In the genomic region with DNA sequence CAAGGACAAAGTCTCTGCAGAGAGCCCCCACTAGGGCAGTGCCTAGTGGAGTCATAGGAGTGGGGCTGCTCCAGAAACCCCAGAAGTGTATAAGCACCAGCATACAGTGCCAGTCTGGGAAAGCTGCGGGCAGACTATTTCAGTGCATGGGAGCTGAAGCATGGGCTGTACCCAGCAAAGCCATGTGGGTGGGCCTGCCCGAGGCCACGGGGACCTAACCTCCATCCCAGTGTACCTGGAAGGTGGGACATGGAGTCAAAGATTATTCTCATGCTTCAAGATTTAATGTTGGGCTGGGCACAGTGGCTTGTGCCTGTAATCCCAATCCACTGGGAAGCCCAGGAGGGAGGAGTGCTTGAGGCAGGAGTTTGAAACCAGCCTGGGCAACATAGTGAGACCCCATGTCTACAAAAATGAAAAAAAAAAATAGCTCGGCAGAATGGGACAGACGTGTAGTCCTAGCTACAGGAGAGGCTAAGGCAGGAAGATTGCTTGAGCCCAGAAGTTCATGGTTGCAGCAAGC, we compare ENCODE assay signal across 28 cellular contexts.
"Had no signal": no experiment of that assay in that cellular context is flagged by ENCODE, and none has a peak within 500 bp of the region (broad histone marks: within the 10 kb centered on the region; RNA-seq: fewer than 3 reads in every experiment).

No MANE protein-coding gene starts in this region.

- H3K36me3 Mint-ChIP-seq: stimulated activated effector memory CD8-positive, alpha-beta T cell treated with anti-CD3 and anti-CD28 coated beads, Interleukin-12 subunit alpha, Interleukin-12 subunit beta, amount 100 ng/mL, for 72 hours had no signal

- H3K4me1 Mint-ChIP-seq: naive thymus-derived CD8-positive, alpha-beta T cell; nephron progenitor cell; neural crest cell; stimulated activated effector memory CD8-positive, alpha-beta T cell treated with anti-CD3 and anti-CD28 coated beads, Interleukin-12 subunit alpha, Interleukin-12 subunit beta, amount 100 ng/mL, for 72 hours; stimulated activated naive B cell treated with anti-CD40 and anti-IgM and Interleukin-4, amounts not matched to agents 10 μg/mL and 1 μg/mL and 100 μg/mL, for 72 hours had no signal

- H3K9ac ChIP-seq: parathyroid adenoma had no signal

- H3K27me3 ChIP-seq: ovary, right lobe of liver, sigmoid colon, stomach, thyroid gland, tibial nerve, upper lobe of left lung, vagina had no signal

- H2AFZ ChIP-seq: parathyroid adenoma had no signal

- DNase-seq: naive thymus-derived CD8-positive, alpha-beta T cell; nephron progenitor cell; occipital lobe; ovary; psoas muscle; right cardiac atrium; right lobe of liver; sigmoid colon; small intestine; stimulated activated CD4-positive, alpha-beta T cell treated with anti-CD3 and anti-CD28 coated beads, Interleukin-15, amount 100 ng/mL, for 24 hours; stimulated activated CD4-positive, alpha-beta T cell treated with anti-CD3 and anti-CD28 coated beads, Interleukin-2, amount 100 ng/mL, for 24 hours; stimulated activated CD4-positive, alpha-beta T cell treated with anti-CD3 and anti-CD28 coated beads, Interleukin-2, amount 100 ng/mL, for 48 hours; stimulated activated CD4-positive, alpha-beta T cell treated with anti-CD3 and anti-CD28 coated beads, Interleukin-4, amount 100 ng/mL, for 24 hours; stimulated activated naive B cell treated with anti-CD40 and anti-IgM and Interleukin-4, amounts not matched to agents 10 μg/mL and 1 μg/mL and 100 μg/mL, for 72 hours; stimulated activated naive CD4-positive, alpha-beta T cell treated with Interleukin-2 at 50 U/mL for 16 hours; stomach; thyroid gland; trophoblast cell had no signal

- H3K27ac ChIP-seq: ovary, parathyroid adenoma, psoas muscle, right lobe of liver, sigmoid colon, stomach, thoracic aorta, thyroid gland, tibial nerve, upper lobe of left lung, vagina had no signal

- H3K4me3 Mint-ChIP-seq: naive thymus-derived CD8-positive, alpha-beta T cell; nephron progenitor cell; neural crest cell; stimulated activated effector memory CD8-positive, alpha-beta T cell treated with anti-CD3 and anti-CD28 coated beads, Interleukin-12 subunit alpha, Interleukin-12 subunit beta, amount 100 ng/mL, for 72 hours; stimulated activated naive B cell treated with anti-CD40 and anti-IgM and Interleukin-4, amounts not matched to agents 10 μg/mL and 1 μg/mL and 100 μg/mL, for 72 hours; stimulated activated naive CD8-positive, alpha-beta T cell treated with anti-CD3 and anti-CD28 coated beads, Interleukin-15, Interleukin-2, amounts not matched to agents 100 ng/mL and 50 ng/mL, for 24 hours had no signal

- H3K79me2 ChIP-seq: parathyroid adenoma had no signal

- H3K4me1 ChIP-seq: parathyroid adenoma, psoas muscle, right lobe of liver, sigmoid colon, stomach, thyroid gland, tibial nerve, upper lobe of left lung, vagina had no signal

- ATAC-seq: naive thymus-derived CD8-positive, alpha-beta T cell; psoas muscle; right cardiac atrium; stimulated activated effector memory CD8-positive, alpha-beta T cell treated with anti-CD3 and anti-CD28 coated beads, Interleukin-12 subunit alpha, Interleukin-12 subunit beta, amount 100 ng/mL, for 72 hours; stimulated activated naive B cell treated with anti-CD40 and anti-IgM and Interleukin-4, amounts not matched to agents 10 μg/mL and 1 μg/mL and 100 μg/mL, for 72 hours had no signal

- H3K27ac Mint-ChIP-seq: naive thymus-derived CD8-positive, alpha-beta T cell; nephron progenitor cell; progenitor cell of endocrine pancreas; stimulated activated effector memory CD8-positive, alpha-beta T cell treated with anti-CD3 and anti-CD28 coated beads, Interleukin-12 subunit alpha, Interleukin-12 subunit beta, amount 100 ng/mL, for 72 hours; stimulated activated naive B cell treated with anti-CD40 and anti-IgM and Interleukin-4, amounts not matched to agents 10 μg/mL and 1 μg/mL and 100 μg/mL, for 72 hours; stimulated activated naive CD8-positive, alpha-beta T cell treated with anti-CD3 and anti-CD28 coated beads, Interleukin-15, Interleukin-2, amounts not matched to agents 100 ng/mL and 50 ng/mL, for 24 hours had no signal

- H3K36me3 ChIP-seq: ovary, right lobe of liver, sigmoid colon, thoracic aorta, thyroid gland, upper lobe of left lung, vagina had no signal

- H3K9me3 ChIP-seq: ovary, psoas muscle, right lobe of liver, sigmoid colon, thoracic aorta, thyroid gland, vagina had no signal

- FAIRE-seq: small intestine, urothelium cell line had no signal

- H3K4me3 ChIP-seq: ovary, psoas muscle, right lobe of liver, sigmoid colon, stomach, thoracic aorta, thyroid gland, tibial nerve, upper lobe of left lung, vagina had no signal

- H3K27me3 Mint-ChIP-seq: naive thymus-derived CD8-positive, alpha-beta T cell; progenitor cell of endocrine pancreas; stimulated activated naive B cell treated with anti-CD40 and anti-IgM and Interleukin-4, amounts not matched to agents 10 μg/mL and 1 μg/mL and 100 μg/mL, for 72 hours; stimulated activated naive CD8-positive, alpha-beta T cell treated with anti-CD3 and anti-CD28 coated beads, Interleukin-15, Interleukin-2, amounts not matched to agents 100 ng/mL and 50 ng/mL, for 24 hours had no signal
